ENCODE assay signal across 8 cellular contexts in the genomic region with DNA sequence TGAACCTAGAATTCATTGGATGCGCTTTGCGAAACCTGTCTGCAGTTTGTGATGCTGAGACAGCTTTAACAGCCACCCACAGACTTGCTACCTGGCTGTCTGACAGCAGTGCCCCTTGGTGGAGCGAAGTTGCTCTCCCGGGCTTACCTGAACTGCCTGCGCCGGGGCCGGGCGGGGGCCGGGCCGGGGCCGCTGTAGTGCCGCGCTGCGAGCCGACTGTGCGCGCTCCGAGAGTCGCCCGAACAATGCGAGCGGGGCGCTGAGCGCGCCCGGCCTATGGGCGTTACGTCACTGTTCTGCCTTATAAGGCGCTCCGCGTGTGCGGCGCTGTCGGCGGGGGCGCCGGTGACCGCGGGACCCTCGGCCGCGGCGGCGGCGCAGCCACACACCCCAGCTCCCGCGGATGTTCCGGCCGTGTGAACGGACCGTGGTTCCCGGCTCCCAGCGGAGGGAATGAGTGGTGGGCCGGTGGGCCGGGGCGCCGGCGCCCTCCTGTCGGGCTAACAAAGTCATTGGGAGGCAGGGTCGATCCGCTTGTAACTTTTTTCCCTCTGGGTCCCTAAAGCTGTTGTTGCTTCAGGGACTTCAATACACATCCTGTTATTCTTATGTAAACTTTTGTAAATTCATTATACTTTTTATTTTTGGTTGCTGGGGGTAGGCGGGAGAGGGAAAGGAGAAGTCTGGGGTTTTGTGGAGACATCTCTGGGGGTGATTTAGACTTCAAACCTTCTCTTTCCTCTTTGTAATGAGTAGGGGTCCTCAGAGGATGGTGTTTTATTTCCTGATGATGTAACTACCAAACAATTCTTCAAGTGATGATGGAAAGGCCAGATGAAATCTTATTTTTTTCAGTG. TPM values are rescaled to one million over a fixed set of nuclear protein-coding genes. Genes with fewer than 3 reads are reported as not detected.
DNase-seq lines count a peak whose midpoint lies in the region; ATAC-seq and TF ChIP-seq lines count a peak whose summit lies in the region.

No MANE protein-coding gene starts in this region.

- peak; percentile 77 for DNase-seq in ACHN
- DNase-seq in OCI-M1 (lab: John Stamatoyannopoulos, UW): peak; percentile 86
- DNase-seq in activated T-helper 2 cell treated with anti-CD3 and anti-CD28 coated beads, Interferon-gamma antibody, Interleukin-2, Interleukin-4, amounts not matched to agents 10 μg/mL and 5 μg/mL and 100 μg/mL, durations not matched to agents 14 hours and 24 hours and 36 hours (ENCODE audit: low spot score): peak; percentile 70
- DNase-seq in fibroblast of peridontal ligament (ENCODE audit: extremely low read depth): peak; percentile 75
- DNase-seq in natural killer cell: peak; percentile 60
- peak; percentile 64 for DNase-seq in stimulated activated naive B cell treated with anti-CD40 and anti-IgM and Interleukin-4, amounts not matched to agents 10 μg/mL and 1 μg/mL and 100 μg/mL, for 72 hours

- peak overlapping the region; percentile 83 for H3K4me3 Mint-ChIP-seq in activated T-helper 2 cell treated with anti-CD3 and anti-CD28 coated beads, Interferon-gamma antibody, Interleukin-2, Interleukin-4, amounts not matched to agents 10 μg/mL and 5 μg/mL and 100 μg/mL, durations not matched to agents 14 hours and 24 hours and 36 hours (ENCODE audit: low read depth)
- peak overlapping the region; percentile 84 for H3K4me3 Mint-ChIP-seq in natural killer cell
- H3K4me3 Mint-ChIP-seq in stimulated activated naive B cell treated with anti-CD40 and anti-IgM and Interleukin-4, amounts not matched to agents 10 μg/mL and 1 μg/mL and 100 μg/mL, for 72 hours: peak overlapping the region; percentile 77 to 83

- peaks cover 1% of the 10 kb centered on the region for H3K27me3 Mint-ChIP-seq in activated T-helper 2 cell treated with anti-CD3 and anti-CD28 coated beads, Interferon-gamma antibody, Interleukin-2, Interleukin-4, amounts not matched to agents 10 μg/mL and 5 μg/mL and 100 μg/mL, durations not matched to agents 14 hours and 24 hours and 36 hours (ENCODE audit: low read depth)
- peaks cover 0 to 18% of the 10 kb centered on the region in 2 donors for H3K27me3 Mint-ChIP-seq in natural killer cell (ENCODE audit: low read depth in 2 of 2)
- H3K27me3 Mint-ChIP-seq in stimulated activated naive B cell treated with anti-CD40 and anti-IgM and Interleukin-4, amounts not matched to agents 10 μg/mL and 1 μg/mL and 100 μg/mL, for 72 hours: no peaks in the 10 kb centered on the region

- H3K36me3 Mint-ChIP-seq in activated T-helper 2 cell treated with anti-CD3 and anti-CD28 coated beads, Interferon-gamma antibody, Interleukin-2, Interleukin-4, amounts not matched to agents 10 μg/mL and 5 μg/mL and 100 μg/mL, durations not matched to agents 14 hours and 24 hours and 36 hours (ENCODE audit: low read depth): peaks cover 29% of the 10 kb centered on the region
- no peaks in the 10 kb centered on the region for H3K36me3 Mint-ChIP-seq in natural killer cell
- no peaks in the 10 kb centered on the region for H3K36me3 Mint-ChIP-seq in stimulated activated naive B cell treated with anti-CD40 and anti-IgM and Interleukin-4, amounts not matched to agents 10 μg/mL and 1 μg/mL and 100 μg/mL, for 72 hours

- H3K4me1 Mint-ChIP-seq in activated T-helper 2 cell treated with anti-CD3 and anti-CD28 coated beads, Interferon-gamma antibody, Interleukin-2, Interleukin-4, amounts not matched to agents 10 μg/mL and 5 μg/mL and 100 μg/mL, durations not matched to agents 14 hours and 24 hours and 36 hours (ENCODE audit: low read depth): peaks cover 52% of the 10 kb centered on the region
- H3K4me1 Mint-ChIP-seq in natural killer cell: peaks cover 12 to 17% of the 10 kb centered on the region in 2 donors
- H3K4me1 Mint-ChIP-seq in stimulated activated naive B cell treated with anti-CD40 and anti-IgM and Interleukin-4, amounts not matched to agents 10 μg/mL and 1 μg/mL and 100 μg/mL, for 72 hours: peaks cover 19 to 43% of the 10 kb centered on the region in 2 donors

- no peak overlapping the region for H3K27ac Mint-ChIP-seq in activated T-helper 2 cell treated with anti-CD3 and anti-CD28 coated beads, Interferon-gamma antibody, Interleukin-2, Interleukin-4, amounts not matched to agents 10 μg/mL and 5 μg/mL and 100 μg/mL, durations not matched to agents 14 hours and 24 hours and 36 hours
- peak overlapping the region; percentile 73 to 75 for H3K27ac Mint-ChIP-seq in natural killer cell
- H3K27ac Mint-ChIP-seq in stimulated activated naive B cell treated with anti-CD40 and anti-IgM and Interleukin-4, amounts not matched to agents 10 μg/mL and 1 μg/mL and 100 μg/mL, for 72 hours: peak overlapping the region; percentile 26

- no peaks in the 10 kb centered on the region for H3K9me3 Mint-ChIP-seq in activated T-helper 2 cell treated with anti-CD3 and anti-CD28 coated beads, Interferon-gamma antibody, Interleukin-2, Interleukin-4, amounts not matched to agents 10 μg/mL and 5 μg/mL and 100 μg/mL, durations not matched to agents 14 hours and 24 hours and 36 hours
- no peaks in the 10 kb centered on the region for H3K9me3 Mint-ChIP-seq in natural killer cell
- no peaks in the 10 kb centered on the region for H3K9me3 Mint-ChIP-seq in stimulated activated naive B cell treated with anti-CD40 and anti-IgM and Interleukin-4, amounts not matched to agents 10 μg/mL and 1 μg/mL and 100 μg/mL, for 72 hours

- intact Hi-C loops in activated T-helper 2 cell treated with anti-CD3 and anti-CD28 coated beads, Interferon-gamma antibody, Interleukin-2, Interleukin-4, amounts not matched to agents 10 μg/mL and 5 μg/mL and 100 μg/mL, durations not matched to agents 14 hours and 24 hours and 36 hours (cut with micrococcal nuclease): loop anchor here (1.0 to 5.0 kb wide), 2 partner anchors 8 to 34 kb away; no protein-coding TSS in a partner anchor
- intact Hi-C loops in natural killer cell (cut with micrococcal nuclease): no loop called here

- in situ Hi-C loops in ACHN (cut with HindIII; ENCODE audit: low pct_ligation_motif_present, low pct_unique_long_range_greater_than_20kb, low sequenced_read_pairs): no loop called here

- ATAC-seq in GM19035 (IDR thresholded peaks at IDR 0.05; ENCODE audit: unreplicated experiment) (peak; percentile 89), HG03196 (IDR thresholded peaks at IDR 0.05; ENCODE audit: unreplicated experiment) (peak; percentile 81), natural killer cell (peak; percentile 94 to 98 (median 97))
- peak; percentile 91 to 96 for ATAC-seq in stimulated activated naive B cell treated with anti-CD40 and anti-IgM and Interleukin-4, amounts not matched to agents 10 μg/mL and 1 μg/mL and 100 μg/mL, for 72 hours (replicated peaks)

- no peak for TF ChIP-seq CTCF in natural killer cell (IDR thresholded peaks at IDR 0.05)

RNA-seq across cellular contexts. Expression of gene CMSS1, which starts 58.5 kb away (rescaled TPM):
- total RNA-seq in activated T-helper 2 cell treated with anti-CD3 and anti-CD28 coated beads, Interferon-gamma antibody, Interleukin-2, Interleukin-4, amounts not matched to agents 10 μg/mL and 5 μg/mL and 100 μg/mL, durations not matched to agents 14 hours and 24 hours and 36 hours: 138 and 143 TPM in 2 replicates
- 10 to 100 TPM in 1 of 3 donors, 1 to 10 TPM in 2; 7.8 to 12.7 (median 9.2) TPM for total RNA-seq in natural killer cell

Comparison
In these comparisons a context has a peak if more than half of its experiments do, and no peak if none do; other contexts are left out.
1. Peak in every context shown above with its lines: DNase-seq and ATAC-seq.
2. RNA of gene CMSS1, which starts 58.5 kb away (total RNA-seq): 138 to 143 TPM in activated T-helper 2 cell treated with anti-CD3 and anti-CD28 coated beads, Interferon-gamma antibody, Interleukin-2, Interleukin-4, amounts not matched to agents 10 μg/mL and 5 μg/mL and 100 μg/mL, durations not matched to agents 14 hours and 24 hours and 36 hours; 7.8 to 12.7 TPM in natural killer cell; every median in the first group is over 10 times any median in the second.